Comparison of ENCODE assay signal across 10 cellular contexts in genomic region chr11:9691865-9692264, GRCh38. TPM values are rescaled to one million over a fixed set of nuclear protein-coding genes. Genes with fewer than 3 reads are reported as not detected.
DNase-seq lines count a peak whose midpoint lies in the region; ATAC-seq and TF ChIP-seq lines count a peak whose summit lies in the region.
"Had no signal": no experiment of that assay in that cellular context is flagged by ENCODE, and none has a peak within 500 bp of the region (broad histone marks: within the 10 kb centered on the region; RNA-seq: fewer than 3 reads in every experiment).

No MANE protein-coding gene starts in this region.

- no peaks in the 10 kb centered on the region for H3K9me3 ChIP-seq in Karpas-422 (ENCODE audit: low read length)

- no peak overlapping the region for H3K4me3 Mint-ChIP-seq in natural killer cell
- H3K4me3 Mint-ChIP-seq: effector memory CD8-positive, alpha-beta T cell had no signal

- H3K4me3 ChIP-seq in Karpas-422 (ENCODE audit: low read length): peak overlapping the region; percentile 39

- H3K36me3 Mint-ChIP-seq in natural killer cell: no peaks in the 10 kb centered on the region

- peak overlapping the region; percentile 95 for H3K4me2 ChIP-seq in Karpas-422 (ENCODE audit: low read depth, low read length, poor library complexity, severe bottlenecking)

- no peaks in the 10 kb centered on the region for H3K4me1 Mint-ChIP-seq in natural killer cell

- no peaks in the 10 kb centered on the region for H3K27me3 ChIP-seq in Karpas-422 (ENCODE audit: low read length)

- ATAC-seq in natural killer cell (no peak), GM19397 (IDR thresholded peaks at IDR 0.05; ENCODE audit: unreplicated experiment) (no peak), HG02970 (IDR thresholded peaks at IDR 0.05; ENCODE audit: low FRiP score, unreplicated experiment) (no peak)
- ATAC-seq: effector memory CD8-positive, alpha-beta T cell had no signal

- intact Hi-C loops in natural killer cell (cut with micrococcal nuclease): no loop called here

- no peaks in the 10 kb centered on the region for H3K9me2 ChIP-seq in Karpas-422 (replicated peaks; ENCODE audit: insufficient read depth, low read length)

- no peak overlapping the region for H3K27ac Mint-ChIP-seq in natural killer cell

- peaks cover 88% of the 10 kb centered on the region for H3K79me2 ChIP-seq in Karpas-422 (ENCODE audit: low read length)

- H3K4me1 ChIP-seq in Karpas-422 (ENCODE audit: low read length): peaks cover 88% of the 10 kb centered on the region

- H3K27me3 Mint-ChIP-seq in natural killer cell (ENCODE audit: low read depth in 2 of 2): no peaks in the 10 kb centered on the region
- H3K27me3 Mint-ChIP-seq: effector memory CD8-positive, alpha-beta T cell had no signal

- no peaks in the 10 kb centered on the region for H3K9me3 Mint-ChIP-seq in natural killer cell
- H3K9me3 Mint-ChIP-seq: effector memory CD8-positive, alpha-beta T cell had no signal

- H3K36me3 ChIP-seq in Karpas-422 (ENCODE audit: insufficient read depth, low read length): peaks cover 32% of the 10 kb centered on the region

- peak; percentile 27 for DNase-seq in AG08395 (ENCODE audit: low spot score)
- DNase-seq in Karpas-422: peak; percentile 78
- peak; percentile 14 to 61 for DNase-seq in lung microvascular endothelial cell (ENCODE audit: low read depth in 2 of 2)
- no peak for DNase-seq in natural killer cell
- DNase-seq in activated CD4-positive, alpha-beta T cell treated with anti-CD3 and anti-CD28 coated beads, Interleukin-2, amount 50 U/mL, for 1 hour: no peak
- DNase-seq: effector memory CD8-positive, alpha-beta T cell; mesendoderm had no signal

- TF ChIP-seq CTCF in natural killer cell (IDR thresholded peaks at IDR 0.05): no peak

- H4K20me1 ChIP-seq in Karpas-422 (ENCODE audit: insufficient read depth, low read depth, low read length): no peaks in the 10 kb centered on the region

- no peak overlapping the region for H2AFZ ChIP-seq in Karpas-422 (ENCODE audit: low read length)

- peak overlapping the region; percentile 100 for H3K27ac ChIP-seq in Karpas-422 (ENCODE audit: low read length)
- peak overlapping the region; percentile 68 for H3K27ac ChIP-seq in angular gyrus (ENCODE audit: low read depth, low read length)

- peak overlapping the region; percentile 71 for H3K9ac ChIP-seq in Karpas-422 (ENCODE audit: low read length)

RNA-seq across cellular contexts. Expression of gene SWAP70, which starts 28.0 kb away (rescaled TPM):
- total RNA-seq in Karpas-422 (2014; rRNA removed; shearing (Covaris generic); ENCODE audit: low replicate concordance): 77.0 and 82.4 TPM in 2 replicates
- 47.7 and 59.5 TPM in 2 replicates for total RNA-seq in lung microvascular endothelial cell
- total RNA-seq in natural killer cell: 10 to 100 TPM; 11.8 to 14.0 (median 11.9) TPM

Comparison
In these comparisons a context has a peak if more than half of its experiments do, and no peak if none do; other contexts are left out.
1. DNase-seq: peak in AG08395 (single experiment), Karpas-422 (single experiment) and lung microvascular endothelial cell (2 of 2); none in natural killer cell (single experiment) and activated CD4-positive, alpha-beta T cell treated with anti-CD3 and anti-CD28 coated beads, Interleukin-2, amount 50 U/mL, for 1 hour (single experiment).